ENCODE assay signal across 22 cellular contexts in genomic region chrX:24253030-24253429, GRCh38.
A peak's percentile ranks its signal among the peaks of the same experiment; 100 is the strongest.
DNase-seq lines count a peak whose midpoint lies in the region; ATAC-seq and TF ChIP-seq lines count a peak whose summit lies in the region.
"Had no signal": no experiment of that assay in that cellular context is flagged by ENCODE, and none has a peak within 500 bp of the region (broad histone marks: within the 10 kb centered on the region; RNA-seq: fewer than 3 reads in every experiment).

No MANE protein-coding gene starts in this region.

- peak; percentile 23 for DNase-seq in fibroblast of peridontal ligament (ENCODE audit: extremely low read depth)
- peak in 1 of 3 donors; percentile 12 for DNase-seq in mucosa of descending colon
- DNase-seq in gastrocnemius medialis = no peak
- DNase-seq in NOMO-1 treated with dmso at 0.1 percent for 144 hours (lab: John Stamatoyannopoulos, UW; ENCODE audit: unreplicated experiment) = no peak
- no peak for DNase-seq in natural killer cell
- DNase-seq: ACHN; CD4-positive, alpha-beta T cell; COR-L47; DND-41; KG1; NCI-H1092 treated with DMSO at 0.1 percent for 48 hours; NCI-H1436 treated with DMSO at 0.1 percent for 48 hours; NCI-H1930; NCI-H345; NCI-H524; NCI-H82; SJCRH30 had no signal

- H3K9me3 ChIP-seq in HEK293 (ENCODE audit: control insufficient read depth, insufficient read depth, low read depth, low read length) (no peaks in the 10 kb centered on the region), mucosa of descending colon (no peaks in the 10 kb centered on the region), gastrocnemius medialis (no peaks in the 10 kb centered on the region)
- H3K9me3 ChIP-seq: BLaER1, Peyer's patch, SJCRH30 had no signal

- no peaks in the 10 kb centered on the region for H3K4me1 Mint-ChIP-seq in natural killer cell

- H3K36me3 ChIP-seq in HEK293 (ENCODE audit: control insufficient read depth in 2 of 2, insufficient read depth in 1 of 2, low read length in 2 of 2) (no peaks in the 10 kb centered on the region), mucosa of descending colon (ENCODE audit: low read depth) (no peaks in the 10 kb centered on the region), gastrocnemius medialis (no peaks in the 10 kb centered on the region)
- H3K36me3 ChIP-seq: BLaER1, Peyer's patch, SJCRH30 had no signal

- H3K4me1 ChIP-seq in HEK293 (ENCODE audit: control insufficient read depth, insufficient read depth, low read length) = no peaks in the 10 kb centered on the region
- H3K4me1 ChIP-seq in mucosa of descending colon (ENCODE audit: low read depth) = no peaks in the 10 kb centered on the region
- H3K4me1 ChIP-seq in gastrocnemius medialis = no peaks in the 10 kb centered on the region
- H3K4me1 ChIP-seq: BLaER1, Peyer's patch, SJCRH30 had no signal

- TF ChIP-seq CTCF in HEK293 (tag by site-specific recombination; IDR thresholded peaks at IDR 0.05) (no peak), mucosa of descending colon (IDR thresholded peaks at IDR 0.05) (no peak), gastrocnemius medialis (IDR thresholded peaks at IDR 0.05 in 4 of 5, conservative IDR thresholded peaks at IDR 0.05 in 1 of 5) (no peak), natural killer cell (IDR thresholded peaks at IDR 0.05) (no peak)

- H3K27ac Mint-ChIP-seq in natural killer cell = no peak overlapping the region
- H3K27ac Mint-ChIP-seq: CD4-positive, alpha-beta T cell had no signal

- ATAC-seq in mucosa of descending colon (peak; percentile 56), gastrocnemius medialis (no peak), natural killer cell (no peak), GM18505 (IDR thresholded peaks at IDR 0.05; ENCODE audit: unreplicated experiment) (no peak)

- no peaks in the 10 kb centered on the region for H3K9me3 Mint-ChIP-seq in natural killer cell
- H3K9me3 Mint-ChIP-seq: CD4-positive, alpha-beta T cell had no signal

- POLR2A ChIA-PET in HEK293 (lab: Yijun Ruan, JAX) = no interaction called here

- H3K36me3 Mint-ChIP-seq in natural killer cell = no peaks in the 10 kb centered on the region

- no peak overlapping the region for H3K4me3 ChIP-seq in HEK293 (ENCODE audit: low read depth, low read length)
- no peak overlapping the region for H3K4me3 ChIP-seq in mucosa of descending colon
- no peak overlapping the region for H3K4me3 ChIP-seq in gastrocnemius medialis
- H3K4me3 ChIP-seq: BLaER1, Peyer's patch, SJCRH30 had no signal

- no peak overlapping the region for H3K27ac ChIP-seq in HEK293 (ENCODE audit: extremely low read depth, low read depth, low read length)
- no peak overlapping the region for H3K27ac ChIP-seq in gastrocnemius medialis
- H3K27ac ChIP-seq: BLaER1, HL-60, Peyer's patch, SJCRH30 had no signal

- intact Hi-C loops in mucosa of descending colon (cut with DNase I, micrococcal nuclease) = no loop called here
- intact Hi-C loops in gastrocnemius medialis (cut with DNase I; ENCODE audit: low total_unique reads) = no loop called here
- intact Hi-C loops in natural killer cell (cut with micrococcal nuclease) = no loop called here

- in situ Hi-C loops in gastrocnemius medialis (cut with MboI; ENCODE audit: low sequenced_read_pairs in 4 of 4) = no loop called here

- TF ChIP-seq POLR2A in gastrocnemius medialis (IDR thresholded peaks at IDR 0.05) (no peak), GM18505 (IDR thresholded peaks at IDR 0.05; ENCODE audit: borderline replicate concordance, extremely low read depth, insufficient read depth, insufficient read length) (no peak)

- no peak overlapping the region for H3K4me3 Mint-ChIP-seq in natural killer cell
- H3K4me3 Mint-ChIP-seq: CD4-positive, alpha-beta T cell had no signal

- CTCF ChIA-PET in HEK293 (lab: Yijun Ruan, JAX) = interaction anchor here (0.9 to 2.1 kb wide), 2 partner anchors 10 to 118 kb away, joined by 3 to 6 read pairs; no protein-coding TSS in a partner anchor

- peaks cover 11 to 62% of the 10 kb centered on the region in 2 donors for H3K27me3 Mint-ChIP-seq in natural killer cell (ENCODE audit: low read depth in 2 of 2)
- H3K27me3 Mint-ChIP-seq: CD4-positive, alpha-beta T cell had no signal

- H3K27me3 ChIP-seq in gastrocnemius medialis = no peaks in the 10 kb centered on the region
- H3K27me3 ChIP-seq: BLaER1, Peyer's patch, SJCRH30 had no signal

TF ChIP-seq in HEK293, 187 proteins besides CTCF, POLR2A, EP300 and RAD21:
- TF ChIP-seq ZBTB17 (tag by site-specific recombination; IDR thresholded peaks at IDR 0.05) (peak; percentile 89), ZNF274 (IDR thresholded peaks at IDR 0.05; ENCODE audit: low read length) (no peak), ZNF274 (tag by site-specific recombination; IDR thresholded peaks at IDR 0.05; ENCODE audit: borderline replicate concordance) (no peak)
